Comparison of ENCODE assay signal across 22 cellular contexts in the genomic region with DNA sequence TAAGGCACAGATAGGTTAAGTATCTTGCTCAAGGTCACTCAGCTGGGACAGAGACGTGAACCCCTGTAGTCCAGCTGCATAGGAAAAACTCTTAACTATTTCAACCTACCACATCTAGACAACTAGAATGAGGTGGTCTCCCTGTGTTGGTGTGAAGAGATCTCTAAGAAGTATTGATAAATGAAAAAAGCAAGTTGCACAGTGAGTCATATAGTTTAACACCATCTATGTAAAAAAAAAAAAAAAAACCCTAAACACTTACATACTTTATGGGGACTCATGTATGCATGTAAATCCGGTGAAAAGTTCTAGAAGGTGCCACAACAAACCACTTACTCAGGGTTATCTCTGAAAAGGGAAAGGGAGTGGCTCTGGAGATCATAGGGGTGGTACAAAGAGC.
DNase-seq lines count a peak whose midpoint lies in the region; ATAC-seq, FAIRE-seq and TF ChIP-seq lines count a peak whose summit lies in the region.
"Had no signal": no experiment of that assay in that cellular context is flagged by ENCODE, and none has a peak within 500 bp of the region (broad histone marks: within the 10 kb centered on the region; RNA-seq: fewer than 3 reads in every experiment).

No MANE protein-coding gene starts in this region.

- H3K27me3 Mint-ChIP-seq in activated naive CD8-positive, alpha-beta T cell treated with anti-CD3 and anti-CD28 coated beads, Interleukin-2, amount 50 U/mL, for 24 hours = peaks cover 4% of the 10 kb centered on the region
- no peaks in the 10 kb centered on the region for H3K27me3 Mint-ChIP-seq in activated naive CD8-positive, alpha-beta T cell treated with anti-CD3 and anti-CD28 coated beads for 36 hours
- H3K27me3 Mint-ChIP-seq in immature natural killer cell (ENCODE audit: low read depth in 3 of 3) = peaks cover 0 to 10% (median 3%) of the 10 kb centered on the region in 3 donors

- 0 out of 2 replicates have a peak overlapping the region, but pooled peaks have one; percentile 75 for H3K4me2 ChIP-seq in PC-3 (ENCODE audit: low read length)

- H3F3A ChIP-seq in PC-3 (ENCODE audit: low read length, unreplicated experiment) = no peaks in the 10 kb centered on the region

- H3K9me3 ChIP-seq in PC-3 (ENCODE audit: low read length) (no peaks in the 10 kb centered on the region), heart left ventricle (no peaks in the 10 kb centered on the region)
- H3K9me3 ChIP-seq: BE2C, HAP-1 had no signal

- H3K27ac ChIP-seq in PC-3 (ENCODE audit: low read length) (no peak overlapping the region), heart left ventricle (no peak overlapping the region)
- H3K27ac ChIP-seq: GM23248 had no signal

- H2AFZ ChIP-seq in PC-3 (ENCODE audit: low read length) = no peak overlapping the region
- H2AFZ ChIP-seq: GM23248 had no signal

- H3K4me1 ChIP-seq in PC-3 (ENCODE audit: insufficient read depth, low read length) = peaks cover 49% of the 10 kb centered on the region
- peaks cover 0 to 11% (median under 1%) of the 10 kb centered on the region in 12 donors for H3K4me1 ChIP-seq in heart left ventricle
- H3K4me1 ChIP-seq: BE2C had no signal

- H3K4me1 Mint-ChIP-seq in activated naive CD8-positive, alpha-beta T cell treated with anti-CD3 and anti-CD28 coated beads, Interleukin-2, amount 50 U/mL, for 24 hours = peaks cover 21% of the 10 kb centered on the region
- peaks cover 2% of the 10 kb centered on the region for H3K4me1 Mint-ChIP-seq in activated naive CD8-positive, alpha-beta T cell treated with anti-CD3 and anti-CD28 coated beads for 36 hours
- H3K4me1 Mint-ChIP-seq in immature natural killer cell = no peaks in the 10 kb centered on the region
- H3K4me1 Mint-ChIP-seq: CD4-positive, CD25-positive, alpha-beta regulatory T cell; CD8-positive, alpha-beta memory T cell had no signal

- H3K79me2 ChIP-seq in PC-3 (ENCODE audit: low read length) = no peaks in the 10 kb centered on the region

- H3K36me3 Mint-ChIP-seq in activated naive CD8-positive, alpha-beta T cell treated with anti-CD3 and anti-CD28 coated beads, Interleukin-2, amount 50 U/mL, for 24 hours (ENCODE audit: low read depth) = no peaks in the 10 kb centered on the region
- H3K36me3 Mint-ChIP-seq in activated naive CD8-positive, alpha-beta T cell treated with anti-CD3 and anti-CD28 coated beads for 36 hours = no peaks in the 10 kb centered on the region
- H3K36me3 Mint-ChIP-seq in immature natural killer cell = no peaks in the 10 kb centered on the region
- H3K36me3 Mint-ChIP-seq: CD4-positive, CD25-positive, alpha-beta regulatory T cell had no signal

- H3K9me2 ChIP-seq in PC-3 (replicated peaks; ENCODE audit: low read length) = no peaks in the 10 kb centered on the region

- TF ChIP-seq CTCF in PC-3 (conservative IDR thresholded peaks at IDR 0.05; ENCODE audit: low read depth, low read length) (no peak), bronchial epithelial cell (IDR thresholded peaks at IDR 0.05; ENCODE audit: insufficient read depth, low read length, severe bottlenecking) (no peak), heart left ventricle (IDR thresholded peaks at IDR 0.05) (no peak)

- POLR2A ChIA-PET in PC-3 (lab: Charles Lee; ENCODE audit: unreplicated experiment) = no interaction called here

- no peaks in the 10 kb centered on the region for H3K36me3 ChIP-seq in PC-3 (ENCODE audit: low read depth, low read length)
- H3K36me3 ChIP-seq in bronchial epithelial cell (ENCODE audit: control insufficient read depth, insufficient read depth, low read length) = no peaks in the 10 kb centered on the region
- no peaks in the 10 kb centered on the region for H3K36me3 ChIP-seq in heart left ventricle
- H3K36me3 ChIP-seq: BE2C, HAP-1 had no signal

- TF ChIP-seq POLR2A in heart left ventricle (IDR thresholded peaks at IDR 0.05) = no peak

- no peak overlapping the region for H3K4me3 ChIP-seq in PC-3 (ENCODE audit: low read length)
- no peak overlapping the region for H3K4me3 ChIP-seq in bronchial epithelial cell (ENCODE audit: low read depth, low read length)
- H3K4me3 ChIP-seq in heart left ventricle = no peak overlapping the region
- H3K4me3 ChIP-seq: GM23248, HAP-1 had no signal

- H3K4me3 Mint-ChIP-seq in activated naive CD8-positive, alpha-beta T cell treated with anti-CD3 and anti-CD28 coated beads, Interleukin-2, amount 50 U/mL, for 24 hours = no peak overlapping the region
- H3K4me3 Mint-ChIP-seq in activated naive CD8-positive, alpha-beta T cell treated with anti-CD3 and anti-CD28 coated beads for 36 hours = no peak overlapping the region
- H3K4me3 Mint-ChIP-seq in immature natural killer cell = no peak overlapping the region
- H3K4me3 Mint-ChIP-seq: CD4-positive, CD25-positive, alpha-beta regulatory T cell; CD8-positive, alpha-beta memory T cell had no signal

- intact Hi-C loops in PC-3 (cut with micrococcal nuclease) (loop anchor here (5.0 kb wide), 2 partner anchors 183 to 252 kb away; no protein-coding TSS in a partner anchor), heart left ventricle (cut with DNase I) (no loop called here)

- H3K27me3 ChIP-seq in PC-3 (ENCODE audit: low read length) (no peaks in the 10 kb centered on the region), bronchial epithelial cell (ENCODE audit: control insufficient read depth, insufficient read depth, low read length) (no peaks in the 10 kb centered on the region), heart left ventricle (no peaks in the 10 kb centered on the region)
- H3K27me3 ChIP-seq: BE2C had no signal

- H4K20me1 ChIP-seq in PC-3 (ENCODE audit: low read length) = no peaks in the 10 kb centered on the region

- ATAC-seq in activated naive CD8-positive, alpha-beta T cell treated with anti-CD3 and anti-CD28 coated beads, Interleukin-2, amount 50 U/mL, for 24 hours = peak; percentile 23
- ATAC-seq in PC-3 = no peak
- no peak for ATAC-seq in heart left ventricle
- ATAC-seq: HepG2 had no signal

- H3K27ac Mint-ChIP-seq in activated naive CD8-positive, alpha-beta T cell treated with anti-CD3 and anti-CD28 coated beads, Interleukin-2, amount 50 U/mL, for 24 hours = no peak overlapping the region
- H3K27ac Mint-ChIP-seq in activated naive CD8-positive, alpha-beta T cell treated with anti-CD3 and anti-CD28 coated beads for 36 hours = no peak overlapping the region
- no peak overlapping the region for H3K27ac Mint-ChIP-seq in immature natural killer cell
- H3K27ac Mint-ChIP-seq: CD4-positive, CD25-positive, alpha-beta regulatory T cell; CD8-positive, alpha-beta memory T cell had no signal

- no peak for DNase-seq in activated naive CD8-positive, alpha-beta T cell treated with anti-CD3 and anti-CD28 coated beads, Interleukin-2, amount 50 U/mL, for 24 hours
- DNase-seq in activated naive CD8-positive, alpha-beta T cell treated with anti-CD3 and anti-CD28 coated beads for 36 hours = no peak
- DNase-seq in PC-3 (no peak), bronchial epithelial cell (ENCODE audit: low read depth) (peak; percentile 19), heart left ventricle (no peak), UCSD-AML1 (lab: John Stamatoyannopoulos, UW; ENCODE audit: unreplicated experiment) (no peak), immature natural killer cell (no peak)
- DNase-seq: ACHN; BE2C; C1 segment of cervical spinal cord; CD4-positive, CD25-positive, alpha-beta regulatory T cell; CD8-positive, alpha-beta memory T cell; COR-L47; DMS 273 treated with DMSO at 0.1 percent for 48 hours; DMS53; DND-41; EL; GM23248 had no signal

- no peaks in the 10 kb centered on the region for H3K9me3 Mint-ChIP-seq in activated naive CD8-positive, alpha-beta T cell treated with anti-CD3 and anti-CD28 coated beads, Interleukin-2, amount 50 U/mL, for 24 hours
- no peaks in the 10 kb centered on the region for H3K9me3 Mint-ChIP-seq in activated naive CD8-positive, alpha-beta T cell treated with anti-CD3 and anti-CD28 coated beads for 36 hours
- no peaks in the 10 kb centered on the region for H3K9me3 Mint-ChIP-seq in immature natural killer cell
- H3K9me3 Mint-ChIP-seq: CD4-positive, CD25-positive, alpha-beta regulatory T cell; CD8-positive, alpha-beta memory T cell had no signal

- 71 to 78% (median 76%) methylated on average over 2 of the region's 2 CpGs for WGBS in heart left ventricle, 4 donors

- no peak for FAIRE-seq in bronchial epithelial cell (lab: Jason Lieb, UNC)
- FAIRE-seq: A204.1, GM12891, HepG2 had no signal

- CTCF ChIA-PET in PC-3 (lab: Charles Lee) = no interaction called here

- no peak overlapping the region for H3K9ac ChIP-seq in PC-3 (ENCODE audit: low read length)
- H3K9ac ChIP-seq: GM23248 had no signal

- BruUV-seq in PC-3 (replicated peaks; lab: Mats Ljungman, UMichigan) = no TSS peak
